ENCODE assay signal across 1 cellular context in the genomic region with DNA sequence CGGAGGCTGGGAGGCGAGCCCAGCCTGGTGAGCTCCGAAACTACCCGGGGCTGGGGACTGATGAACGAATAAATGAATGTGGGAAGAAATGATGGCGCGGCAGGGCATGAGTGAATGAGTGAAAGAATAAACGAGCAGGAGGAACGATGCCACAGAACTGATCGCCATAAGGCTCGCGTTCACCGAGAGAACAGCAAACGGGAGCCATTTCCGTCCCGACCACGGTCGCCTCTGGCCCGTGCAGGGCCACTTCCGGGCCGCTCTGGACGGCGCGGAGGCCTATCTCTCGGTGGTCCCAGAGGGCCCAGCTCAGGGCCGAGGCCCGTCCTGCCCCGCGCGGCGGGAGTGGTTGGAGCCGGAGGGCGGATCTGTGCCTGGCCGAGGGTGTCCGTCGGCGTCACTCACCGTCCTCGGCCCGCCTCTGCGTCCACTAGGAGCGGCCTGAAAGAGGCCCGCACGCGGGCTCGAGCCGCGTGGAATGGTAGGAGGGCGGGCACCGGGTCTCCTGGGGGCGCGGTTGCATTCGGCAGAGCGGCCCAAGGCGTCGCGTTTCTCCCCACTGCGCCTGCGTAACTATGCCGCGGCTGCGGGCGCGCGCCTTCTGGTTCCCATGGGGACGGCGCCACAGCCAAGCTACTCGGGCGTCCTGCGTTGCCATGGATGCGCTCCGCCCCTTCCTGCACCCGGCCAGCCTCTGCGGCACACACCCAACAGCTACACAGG.
TF ChIP-seq lines count a peak whose summit lies in the region.

A gene (minus strand): TSS at position 480 of the 723 bp plus-strand sequence. CDS start 5,116 bp downstream, outside the sequence.

TF ChIP-seq in HepG2, 621 proteins besides CTCF, POLR2A, EP300 and RAD21 (continued from another document and continues in another):
- TF ChIP-seq, protein P1, sequence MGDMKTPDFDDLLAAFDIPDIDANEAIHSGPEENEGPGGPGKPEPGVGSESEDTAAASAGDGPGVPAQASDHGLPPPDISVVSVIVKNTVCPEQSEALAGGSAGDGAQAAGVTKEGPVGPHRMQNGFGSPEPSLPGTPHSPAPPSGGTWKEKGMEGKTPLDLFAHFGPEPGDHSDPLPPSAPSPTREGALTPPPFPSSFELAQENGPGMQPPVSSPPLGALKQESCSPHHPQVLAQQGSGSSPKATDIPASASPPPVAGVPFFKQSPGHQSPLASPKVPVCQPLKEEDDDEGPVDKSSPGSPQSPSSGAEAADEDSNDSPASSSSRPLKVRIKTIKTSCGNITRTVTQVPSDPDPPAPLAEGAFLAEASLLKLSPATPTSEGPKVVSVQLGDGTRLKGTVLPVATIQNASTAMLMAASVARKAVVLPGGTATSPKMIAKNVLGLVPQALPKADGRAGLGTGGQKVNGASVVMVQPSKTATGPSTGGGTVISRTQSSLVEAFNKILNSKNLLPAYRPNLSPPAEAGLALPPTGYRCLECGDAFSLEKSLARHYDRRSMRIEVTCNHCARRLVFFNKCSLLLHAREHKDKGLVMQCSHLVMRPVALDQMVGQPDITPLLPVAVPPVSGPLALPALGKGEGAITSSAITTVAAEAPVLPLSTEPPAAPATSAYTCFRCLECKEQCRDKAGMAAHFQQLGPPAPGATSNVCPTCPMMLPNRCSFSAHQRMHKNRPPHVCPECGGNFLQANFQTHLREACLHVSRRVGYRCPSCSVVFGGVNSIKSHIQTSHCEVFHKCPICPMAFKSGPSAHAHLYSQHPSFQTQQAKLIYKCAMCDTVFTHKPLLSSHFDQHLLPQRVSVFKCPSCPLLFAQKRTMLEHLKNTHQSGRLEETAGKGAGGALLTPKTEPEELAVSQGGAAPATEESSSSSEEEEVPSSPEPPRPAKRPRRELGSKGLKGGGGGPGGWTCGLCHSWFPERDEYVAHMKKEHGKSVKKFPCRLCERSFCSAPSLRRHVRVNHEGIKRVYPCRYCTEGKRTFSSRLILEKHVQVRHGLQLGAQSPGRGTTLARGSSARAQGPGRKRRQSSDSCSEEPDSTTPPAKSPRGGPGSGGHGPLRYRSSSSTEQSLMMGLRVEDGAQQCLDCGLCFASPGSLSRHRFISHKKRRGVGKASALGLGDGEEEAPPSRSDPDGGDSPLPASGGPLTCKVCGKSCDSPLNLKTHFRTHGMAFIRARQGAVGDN (CRISPR knock-in tag; IDR thresholded peaks at IDR 0.05) = peak; percentile 91
- no peak; the same call in 1 of the 2 replicates for TF ChIP-seq AHR (CRISPR knock-in tag; IDR thresholded peaks at IDR 0.05)
- TF ChIP-seq ZNF616 (CRISPR knock-in tag; IDR thresholded peaks at IDR 0.05; ENCODE audit: low read depth) = no peak; the same call in 1 of the 2 replicates
- peak; percentile 63; the same call in 1 of the 2 replicates for TF ChIP-seq ZNF772 (CRISPR knock-in tag; IDR thresholded peaks at IDR 0.05)
- peak; percentile 63 for TF ChIP-seq ZNF558 (CRISPR knock-in tag; IDR thresholded peaks at IDR 0.05; ENCODE audit: borderline replicate concordance)
- no peak for TF ChIP-seq PAF1 (CRISPR knock-in tag; IDR thresholded peaks at IDR 0.05)
- TF ChIP-seq, protein P2, sequence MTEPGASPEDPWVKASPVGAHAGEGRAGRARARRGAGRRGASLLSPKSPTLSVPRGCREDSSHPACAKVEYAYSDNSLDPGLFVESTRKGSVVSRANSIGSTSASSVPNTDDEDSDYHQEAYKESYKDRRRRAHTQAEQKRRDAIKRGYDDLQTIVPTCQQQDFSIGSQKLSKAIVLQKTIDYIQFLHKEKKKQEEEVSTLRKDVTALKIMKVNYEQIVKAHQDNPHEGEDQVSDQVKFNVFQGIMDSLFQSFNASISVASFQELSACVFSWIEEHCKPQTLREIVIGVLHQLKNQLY (CRISPR knock-in tag; IDR thresholded peaks at IDR 0.05) = peak; percentile 50; the same call in 1 of the 2 replicates
- TF ChIP-seq MAFK (conservative IDR thresholded peaks at IDR 0.05 in 1 of 2, IDR thresholded peaks at IDR 0.05 in 1 of 2; ENCODE audit: low read length in 2 of 2) = no peak
- TF ChIP-seq ZNF816 (CRISPR knock-in tag; IDR thresholded peaks at IDR 0.05; ENCODE audit: borderline replicate concordance) = peak; percentile 86; the same call in 1 of the 2 replicates
- no peak; the same call in 1 of the 2 replicates for TF ChIP-seq ZFP37 (CRISPR knock-in tag; IDR thresholded peaks at IDR 0.05; ENCODE audit: borderline replicate concordance)
- no peak for TF ChIP-seq THYN1 (CRISPR knock-in tag; IDR thresholded peaks at IDR 0.05; ENCODE audit: borderline replicate concordance, low read depth)
- TF ChIP-seq, protein P3, sequence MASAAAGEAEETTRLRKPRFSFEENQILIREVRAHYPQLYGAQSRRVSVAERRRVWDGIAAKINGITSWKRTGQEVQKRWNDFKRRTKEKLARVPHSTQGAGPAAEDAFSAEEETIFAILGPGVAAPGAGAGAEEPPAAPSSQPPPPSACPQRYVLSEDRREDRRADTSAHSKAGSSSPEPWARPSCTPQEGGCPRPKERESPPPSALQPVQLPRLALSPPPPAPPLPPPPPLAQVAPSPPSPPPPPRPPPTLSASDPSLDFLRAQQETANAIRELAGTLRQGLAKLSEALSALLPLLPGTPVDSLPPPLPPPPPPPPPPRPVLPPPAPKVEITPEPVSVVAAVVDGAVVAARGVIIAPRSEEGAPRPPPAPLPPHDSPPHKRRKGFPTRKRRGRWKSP (CRISPR knock-in tag; IDR thresholded peaks at IDR 0.05) = peak; percentile 91
- TF ChIP-seq NFE2L2 (IDR thresholded peaks at IDR 0.05; ENCODE audit: low read length) = no peak
- peak; percentile 77; the same call in 1 of the 2 replicates for TF ChIP-seq TP53 (CRISPR knock-in tag; conservative IDR thresholded peaks at IDR 0.05)
- no peak for TF ChIP-seq HOXD1 (CRISPR knock-in tag; IDR thresholded peaks at IDR 0.05)
- TF ChIP-seq, protein P4, sequence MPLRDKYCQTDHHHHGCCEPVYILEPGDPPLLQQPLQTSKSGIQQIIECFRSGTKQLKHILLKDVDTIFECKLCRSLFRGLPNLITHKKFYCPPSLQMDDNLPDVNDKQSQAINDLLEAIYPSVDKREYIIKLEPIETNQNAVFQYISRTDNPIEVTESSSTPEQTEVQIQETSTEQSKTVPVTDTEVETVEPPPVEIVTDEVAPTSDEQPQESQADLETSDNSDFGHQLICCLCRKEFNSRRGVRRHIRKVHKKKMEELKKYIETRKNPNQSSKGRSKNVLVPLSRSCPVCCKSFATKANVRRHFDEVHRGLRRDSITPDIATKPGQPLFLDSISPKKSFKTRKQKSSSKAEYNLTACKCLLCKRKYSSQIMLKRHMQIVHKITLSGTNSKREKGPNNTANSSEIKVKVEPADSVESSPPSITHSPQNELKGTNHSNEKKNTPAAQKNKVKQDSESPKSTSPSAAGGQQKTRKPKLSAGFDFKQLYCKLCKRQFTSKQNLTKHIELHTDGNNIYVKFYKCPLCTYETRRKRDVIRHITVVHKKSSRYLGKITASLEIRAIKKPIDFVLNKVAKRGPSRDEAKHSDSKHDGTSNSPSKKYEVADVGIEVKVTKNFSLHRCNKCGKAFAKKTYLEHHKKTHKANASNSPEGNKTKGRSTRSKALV (CRISPR knock-in tag; IDR thresholded peaks at IDR 0.05) = peak; percentile 84
- TF ChIP-seq DMAP1 (CRISPR knock-in tag; IDR thresholded peaks at IDR 0.05) = peak; percentile 92
- no peak for TF ChIP-seq DNMT1 (CRISPR knock-in tag; IDR thresholded peaks at IDR 0.05)
- 0 out of 2 replicates have a peak, but pooled peaks have one; percentile 21 for TF ChIP-seq MTA1 (CRISPR knock-in tag; IDR thresholded peaks at IDR 0.05; ENCODE audit: borderline replicate concordance)
- TF ChIP-seq KLF13 (CRISPR knock-in tag; IDR thresholded peaks at IDR 0.05) = no peak
- TF ChIP-seq NCOA5 (CRISPR knock-in tag; IDR thresholded peaks at IDR 0.05) = no peak
- peak; percentile 16 for TF ChIP-seq CBX1 (IDR thresholded peaks at IDR 0.05; ENCODE audit: low read depth)
- TF ChIP-seq, protein P5, sequence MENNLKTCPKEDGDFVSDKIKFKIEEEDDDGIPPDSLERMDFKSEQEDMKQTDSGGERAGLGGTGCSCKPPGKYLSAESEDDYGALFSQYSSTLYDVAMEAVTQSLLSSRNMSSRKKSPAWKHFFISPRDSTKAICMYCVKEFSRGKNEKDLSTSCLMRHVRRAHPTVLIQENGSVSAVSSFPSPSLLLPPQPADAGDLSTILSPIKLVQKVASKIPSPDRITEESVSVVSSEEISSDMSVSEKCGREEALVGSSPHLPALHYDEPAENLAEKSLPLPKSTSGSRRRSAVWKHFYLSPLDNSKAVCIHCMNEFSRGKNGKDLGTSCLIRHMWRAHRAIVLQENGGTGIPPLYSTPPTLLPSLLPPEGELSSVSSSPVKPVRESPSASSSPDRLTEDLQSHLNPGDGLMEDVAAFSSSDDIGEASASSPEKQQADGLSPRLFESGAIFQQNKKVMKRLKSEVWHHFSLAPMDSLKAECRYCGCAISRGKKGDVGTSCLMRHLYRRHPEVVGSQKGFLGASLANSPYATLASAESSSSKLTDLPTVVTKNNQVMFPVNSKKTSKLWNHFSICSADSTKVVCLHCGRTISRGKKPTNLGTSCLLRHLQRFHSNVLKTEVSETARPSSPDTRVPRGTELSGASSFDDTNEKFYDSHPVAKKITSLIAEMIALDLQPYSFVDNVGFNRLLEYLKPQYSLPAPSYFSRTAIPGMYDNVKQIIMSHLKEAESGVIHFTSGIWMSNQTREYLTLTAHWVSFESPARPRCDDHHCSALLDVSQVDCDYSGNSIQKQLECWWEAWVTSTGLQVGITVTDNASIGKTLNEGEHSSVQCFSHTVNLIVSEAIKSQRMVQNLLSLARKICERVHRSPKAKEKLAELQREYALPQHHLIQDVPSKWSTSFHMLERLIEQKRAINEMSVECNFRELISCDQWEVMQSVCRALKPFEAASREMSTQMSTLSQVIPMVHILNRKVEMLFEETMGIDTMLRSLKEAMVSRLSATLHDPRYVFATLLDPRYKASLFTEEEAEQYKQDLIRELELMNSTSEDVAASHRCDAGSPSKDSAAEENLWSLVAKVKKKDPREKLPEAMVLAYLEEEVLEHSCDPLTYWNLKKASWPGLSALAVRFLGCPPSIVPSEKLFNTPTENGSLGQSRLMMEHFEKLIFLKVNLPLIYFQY (CRISPR knock-in tag; IDR thresholded peaks at IDR 0.05; ENCODE audit: borderline replicate concordance) = 0 out of 2 replicates have a peak, but pooled peaks have one; percentile 48
- TF ChIP-seq, protein P6, sequence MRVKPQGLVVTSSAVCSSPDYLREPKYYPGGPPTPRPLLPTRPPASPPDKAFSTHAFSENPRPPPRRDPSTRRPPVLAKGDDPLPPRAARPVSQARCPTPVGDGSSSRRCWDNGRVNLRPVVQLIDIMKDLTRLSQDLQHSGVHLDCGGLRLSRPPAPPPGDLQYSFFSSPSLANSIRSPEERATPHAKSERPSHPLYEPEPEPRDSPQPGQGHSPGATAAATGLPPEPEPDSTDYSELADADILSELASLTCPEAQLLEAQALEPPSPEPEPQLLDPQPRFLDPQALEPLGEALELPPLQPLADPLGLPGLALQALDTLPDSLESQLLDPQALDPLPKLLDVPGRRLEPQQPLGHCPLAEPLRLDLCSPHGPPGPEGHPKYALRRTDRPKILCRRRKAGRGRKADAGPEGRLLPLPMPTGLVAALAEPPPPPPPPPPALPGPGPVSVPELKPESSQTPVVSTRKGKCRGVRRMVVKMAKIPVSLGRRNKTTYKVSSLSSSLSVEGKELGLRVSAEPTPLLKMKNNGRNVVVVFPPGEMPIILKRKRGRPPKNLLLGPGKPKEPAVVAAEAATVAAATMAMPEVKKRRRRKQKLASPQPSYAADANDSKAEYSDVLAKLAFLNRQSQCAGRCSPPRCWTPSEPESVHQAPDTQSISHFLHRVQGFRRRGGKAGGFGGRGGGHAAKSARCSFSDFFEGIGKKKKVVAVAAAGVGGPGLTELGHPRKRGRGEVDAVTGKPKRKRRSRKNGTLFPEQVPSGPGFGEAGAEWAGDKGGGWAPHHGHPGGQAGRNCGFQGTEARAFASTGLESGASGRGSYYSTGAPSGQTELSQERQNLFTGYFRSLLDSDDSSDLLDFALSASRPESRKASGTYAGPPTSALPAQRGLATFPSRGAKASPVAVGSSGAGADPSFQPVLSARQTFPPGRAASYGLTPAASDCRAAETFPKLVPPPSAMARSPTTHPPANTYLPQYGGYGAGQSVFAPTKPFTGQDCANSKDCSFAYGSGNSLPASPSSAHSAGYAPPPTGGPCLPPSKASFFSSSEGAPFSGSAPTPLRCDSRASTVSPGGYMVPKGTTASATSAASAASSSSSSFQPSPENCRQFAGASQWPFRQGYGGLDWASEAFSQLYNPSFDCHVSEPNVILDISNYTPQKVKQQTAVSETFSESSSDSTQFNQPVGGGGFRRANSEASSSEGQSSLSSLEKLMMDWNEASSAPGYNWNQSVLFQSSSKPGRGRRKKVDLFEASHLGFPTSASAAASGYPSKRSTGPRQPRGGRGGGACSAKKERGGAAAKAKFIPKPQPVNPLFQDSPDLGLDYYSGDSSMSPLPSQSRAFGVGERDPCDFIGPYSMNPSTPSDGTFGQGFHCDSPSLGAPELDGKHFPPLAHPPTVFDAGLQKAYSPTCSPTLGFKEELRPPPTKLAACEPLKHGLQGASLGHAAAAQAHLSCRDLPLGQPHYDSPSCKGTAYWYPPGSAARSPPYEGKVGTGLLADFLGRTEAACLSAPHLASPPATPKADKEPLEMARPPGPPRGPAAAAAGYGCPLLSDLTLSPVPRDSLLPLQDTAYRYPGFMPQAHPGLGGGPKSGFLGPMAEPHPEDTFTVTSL (CRISPR knock-in tag; IDR thresholded peaks at IDR 0.05; ENCODE audit: borderline replicate concordance) = peak; percentile 67; the same call in 1 of the 2 replicates
- TF ChIP-seq ZFX (CRISPR knock-in tag; IDR thresholded peaks at IDR 0.05; ENCODE audit: low read depth) = peak; percentile 99
- peak; percentile 56; the same call in 1 of the 2 replicates for TF ChIP-seq CREM (IDR thresholded peaks at IDR 0.05)
- TF ChIP-seq CREM (CRISPR knock-in tag; IDR thresholded peaks at IDR 0.05) = no peak
- TF ChIP-seq ZNF556 (CRISPR knock-in tag; IDR thresholded peaks at IDR 0.05; ENCODE audit: borderline replicate concordance) = peak; percentile 17; the same call in 1 of the 2 replicates
- TF ChIP-seq FOXA1 (IDR thresholded peaks at IDR 0.05) = no peak
- no peak for TF ChIP-seq FOXA1 (CRISPR knock-in tag; IDR thresholded peaks at IDR 0.05)
- TF ChIP-seq IKZF1 (IDR thresholded peaks at IDR 0.05) = no peak
- TF ChIP-seq, protein P7, sequence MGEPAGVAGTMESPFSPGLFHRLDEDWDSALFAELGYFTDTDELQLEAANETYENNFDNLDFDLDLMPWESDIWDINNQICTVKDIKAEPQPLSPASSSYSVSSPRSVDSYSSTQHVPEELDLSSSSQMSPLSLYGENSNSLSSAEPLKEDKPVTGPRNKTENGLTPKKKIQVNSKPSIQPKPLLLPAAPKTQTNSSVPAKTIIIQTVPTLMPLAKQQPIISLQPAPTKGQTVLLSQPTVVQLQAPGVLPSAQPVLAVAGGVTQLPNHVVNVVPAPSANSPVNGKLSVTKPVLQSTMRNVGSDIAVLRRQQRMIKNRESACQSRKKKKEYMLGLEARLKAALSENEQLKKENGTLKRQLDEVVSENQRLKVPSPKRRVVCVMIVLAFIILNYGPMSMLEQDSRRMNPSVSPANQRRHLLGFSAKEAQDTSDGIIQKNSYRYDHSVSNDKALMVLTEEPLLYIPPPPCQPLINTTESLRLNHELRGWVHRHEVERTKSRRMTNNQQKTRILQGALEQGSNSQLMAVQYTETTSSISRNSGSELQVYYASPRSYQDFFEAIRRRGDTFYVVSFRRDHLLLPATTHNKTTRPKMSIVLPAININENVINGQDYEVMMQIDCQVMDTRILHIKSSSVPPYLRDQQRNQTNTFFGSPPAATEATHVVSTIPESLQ (CRISPR knock-in tag; conservative IDR thresholded peaks at IDR 0.05) = no peak; the same call in 1 of the 2 replicates
- TF ChIP-seq BHLHE40 (IDR thresholded peaks at IDR 0.05; ENCODE audit: low read length) = peak; percentile 57
- 0 out of 2 replicates have a peak, but pooled peaks have one; percentile 37 for TF ChIP-seq ZNF546 (CRISPR knock-in tag; conservative IDR thresholded peaks at IDR 0.05)
- TF ChIP-seq ZNF563 (CRISPR knock-in tag; IDR thresholded peaks at IDR 0.05) = no peak; the same call in 1 of the 2 replicates
- TF ChIP-seq ZNF670 (CRISPR knock-in tag; IDR thresholded peaks at IDR 0.05; ENCODE audit: borderline replicate concordance) = peak; percentile 72; the same call in 1 of the 2 replicates
